Comparison of ENCODE assay signal across 34 cellular contexts in genomic region chr4:68391451-68391850, GRCh38. TPM values are rescaled to one million over a fixed set of nuclear protein-coding genes. Genes with fewer than 3 reads are reported as not detected.
"Had no signal": no experiment of that assay in that cellular context is flagged by ENCODE, and none has a peak within 500 bp of the region (broad histone marks: within the 10 kb centered on the region; RNA-seq: fewer than 3 reads in every experiment).

No MANE protein-coding gene starts in this region.

- H3K27me3 ChIP-seq: ovary, right atrium auricular region, right lobe of liver, testis, thyroid gland, transverse colon, upper lobe of left lung, vagina had no signal

- H3K27ac Mint-ChIP-seq: immature natural killer cell; naive thymus-derived CD4-positive, alpha-beta T cell; natural killer cell treated with Interleukin-12 subunit alpha and Interleukin-12 subunit beta and Interleukin-15 and Interleukin-18, amount 100 ng/mL, for 72 hours; progenitor cell of endocrine pancreas; stimulated activated memory B cell treated with anti-CD40 and anti-IgM and Interleukin-4, amounts not matched to agents 10 μg/mL and 1 μg/mL and 100 μg/mL, for 72 hours had no signal

- DNase-seq: hypothalamus; immature natural killer cell; kidney; left colon; left ventricle myocardium inferior; midbrain; mucosa of descending colon; naive thymus-derived CD4-positive, alpha-beta T cell; ovary; right lobe of liver; stimulated activated CD4-positive, alpha-beta T cell treated with anti-CD3 and anti-CD28 coated beads, Interleukin-1b, Interleukin-23, amount 100 ng/mL, for 48 hours; stimulated activated CD4-positive, alpha-beta T cell treated with anti-CD3 and anti-CD28 coated beads, Interleukin-2, amount 100 ng/mL, for 48 hours; stimulated activated CD4-positive, alpha-beta T cell treated with anti-CD3 and anti-CD28 coated beads, Interleukin-4, amount 100 ng/mL, for 4 hours; stimulated activated CD8-positive, alpha-beta memory T cell treated with anti-CD3 and anti-CD28 coated beads, Interleukin-4, amount 100 ng/mL, for 48 hours; stimulated activated naive CD8-positive, alpha-beta T cell treated with anti-CD3 and anti-CD28 coated beads, Interleukin-15, Interleukin-2, amounts not matched to agents 100 U/mL and 50 U/mL, for 24 hours; stomach; testis; thyroid gland; transverse colon; upper lobe of left lung had no signal

- H3K4me3 ChIP-seq: left ventricle myocardium inferior, lung, mucosa of descending colon, ovary, right atrium auricular region, right lobe of liver, smooth muscle cell, stomach, testis, thyroid gland, transverse colon, upper lobe of left lung, vagina had no signal

- ATAC-seq: left colon; mucosa of descending colon; naive thymus-derived CD4-positive, alpha-beta T cell; natural killer cell treated with Interleukin-12 subunit alpha and Interleukin-12 subunit beta and Interleukin-15 and Interleukin-18, amount 100 ng/mL, for 72 hours; right lobe of liver; stimulated activated memory B cell treated with anti-CD40 and anti-IgM and Interleukin-4, amounts not matched to agents 10 μg/mL and 1 μg/mL and 100 μg/mL, for 72 hours; stimulated activated naive CD8-positive, alpha-beta T cell treated with anti-CD3 and anti-CD28 coated beads, Interleukin-15, Interleukin-2, amounts not matched to agents 100 U/mL and 50 U/mL, for 24 hours had no signal

- FAIRE-seq: islet of Langerhans, kidney had no signal

- H3K27ac ChIP-seq: left ventricle myocardium inferior, ovary, right atrium auricular region, right lobe of liver, stomach, testis, thyroid gland, transverse colon, upper lobe of left lung, vagina had no signal

- H3K36me3 Mint-ChIP-seq: immature natural killer cell; natural killer cell treated with Interleukin-12 subunit alpha and Interleukin-12 subunit beta and Interleukin-15 and Interleukin-18, amount 100 ng/mL, for 72 hours; stimulated activated memory B cell treated with anti-CD40 and anti-IgM and Interleukin-4, amounts not matched to agents 10 μg/mL and 1 μg/mL and 100 μg/mL, for 72 hours had no signal

- H3K4me1 Mint-ChIP-seq: immature natural killer cell; stimulated activated memory B cell treated with anti-CD40 and anti-IgM and Interleukin-4, amounts not matched to agents 10 μg/mL and 1 μg/mL and 100 μg/mL, for 72 hours had no signal

- H3K36me3 ChIP-seq: left ventricle myocardium inferior, ovary, right atrium auricular region, right lobe of liver, stomach, thyroid gland, transverse colon, upper lobe of left lung, vagina had no signal

- H3K9me3 ChIP-seq: left ventricle myocardium inferior, mucosa of descending colon, ovary, right atrium auricular region, right lobe of liver, stomach, testis, thyroid gland, transverse colon, upper lobe of left lung, vagina had no signal

- H3K4me3 Mint-ChIP-seq: immature natural killer cell; naive thymus-derived CD4-positive, alpha-beta T cell; natural killer cell treated with Interleukin-12 subunit alpha and Interleukin-12 subunit beta and Interleukin-15 and Interleukin-18, amount 100 ng/mL, for 72 hours; stimulated activated memory B cell treated with anti-CD40 and anti-IgM and Interleukin-4, amounts not matched to agents 10 μg/mL and 1 μg/mL and 100 μg/mL, for 72 hours had no signal

- H3K4me2 ChIP-seq: smooth muscle cell had no signal

- H3K27me3 Mint-ChIP-seq: progenitor cell of endocrine pancreas had no signal

- H3K9me3 Mint-ChIP-seq: immature natural killer cell; natural killer cell treated with Interleukin-12 subunit alpha and Interleukin-12 subunit beta and Interleukin-15 and Interleukin-18, amount 100 ng/mL, for 72 hours; stimulated activated memory B cell treated with anti-CD40 and anti-IgM and Interleukin-4, amounts not matched to agents 10 μg/mL and 1 μg/mL and 100 μg/mL, for 72 hours had no signal

- H3K4me1 ChIP-seq: left ventricle myocardium inferior, right atrium auricular region, right lobe of liver, stomach, testis, thyroid gland, transverse colon, upper lobe of left lung, vagina had no signal

RNA-seq across cellular contexts. Expression of gene TMPRSS11E, which starts 55.8 kb away (rescaled TPM):
- total RNA-seq: left colon; left ventricle myocardium inferior; lung; mesenteric fat pad; mucosa of descending colon; naive thymus-derived CD4-positive, alpha-beta T cell; natural killer cell treated with Interleukin-12 subunit alpha and Interleukin-12 subunit beta and Interleukin-15 and Interleukin-18, amount 100 ng/mL, for 72 hours; omental fat pad; ovary; pulmonary artery endothelial cell; renal cortical epithelial cell; right atrium auricular region; right lobe of liver; skeletal muscle tissue; transverse colon; upper lobe of left lung had no signal
- polyA plus RNA-seq: naive thymus-derived CD4-positive, alpha-beta T cell; neural cell; ovary had no signal
